In genomic region chr11:130421199-130421585, GRCh38 we compare ENCODE assay signal across 17 cellular contexts. TPM values are rescaled to one million over a fixed set of nuclear protein-coding genes. Genes with fewer than 3 reads are reported as not detected.
"Had no signal": no experiment of that assay in that cellular context is flagged by ENCODE, and none has a peak within 500 bp of the region (broad histone marks: within the 10 kb centered on the region; RNA-seq: fewer than 3 reads in every experiment).

No MANE protein-coding gene starts in this region.

- H3K4me3 ChIP-seq: colonic mucosa, hepatocyte had no signal

- DNase-seq: activated CD4-positive, alpha-beta T cell treated with anti-CD3 and anti-CD28 coated beads, Interleukin-2, amount 50 U/mL, for 48 hours; activated naive CD4-positive, alpha-beta T cell treated with Interleukin-2 at 50 U/mL for 16 hours; activated naive CD8-positive, alpha-beta T cell treated with anti-CD3 and anti-CD28 coated beads, Interleukin-2, amount 10 ng/mL, durations not matched to agents 7 days and 5 days; activated T-cell treated with anti-CD3 and anti-CD28 coated beads, Interleukin-2, amount 50 U/mL, for 1 hour; central memory CD4-positive, alpha-beta T cell; colonic mucosa; erythroblast; midbrain; nephron progenitor cell; stimulated activated CD4-positive, alpha-beta T cell treated with anti-CD3 and anti-CD28 coated beads, Interleukin-2, amount 100 ng/mL, for 24 hours; stimulated activated naive CD8-positive, alpha-beta T cell treated with anti-CD3 and anti-CD28 coated beads, Interleukin-15, Interleukin-2, amounts not matched to agents 100 U/mL and 50 U/mL, for 24 hours; T-helper 2 cell; trophoblast cell; WERI-Rb-1 had no signal

- H3K36me3 ChIP-seq: colonic mucosa, WERI-Rb-1 had no signal

- H3K27ac ChIP-seq: colonic mucosa, hepatocyte, WERI-Rb-1 had no signal

- H3K4me1 ChIP-seq: colonic mucosa had no signal

- H3K9me3 ChIP-seq: colonic mucosa had no signal

- H2AFZ ChIP-seq: hepatocyte had no signal

- H3K79me2 ChIP-seq: hepatocyte had no signal

- H3K4me2 ChIP-seq: hepatocyte had no signal

RNA-seq across cellular contexts. Expression of gene ADAMTS8, which starts 7.2 kb away (rescaled TPM):
- total RNA-seq: activated naive CD8-positive, alpha-beta T cell treated with anti-CD3 and anti-CD28 coated beads, Interleukin-2, amount 10 ng/mL, durations not matched to agents 7 days and 5 days; activated T-helper 17 cell treated with anti-CD3 and anti-CD28 coated beads, Interleukin-2, amount 50 U/mL, for 72 hours had no signal

RNA-seq across cellular contexts. Expression of gene ADAMTS15, which starts 27.3 kb away (rescaled TPM):
- total RNA-seq: activated T-helper 17 cell treated with anti-CD3 and anti-CD28 coated beads, Interleukin-2, amount 50 U/mL, for 72 hours; SK-MEL-5 had no signal
